ENCODE assay signal across 8 cellular contexts in genomic region chr5:160438316-160439204, GRCh38.
DNase-seq lines count a peak whose midpoint lies in the region; ATAC-seq and TF ChIP-seq lines count a peak whose summit lies in the region.

No MANE protein-coding gene starts in this region.

- H3F3A ChIP-seq in SU-DHL-6 (ENCODE audit: insufficient read depth), result no peaks in the 10 kb centered on the region

- H3K4me3 ChIP-seq in GM12865 (ENCODE audit: low read depth, low read length) (peak overlapping the region; percentile 71), SU-DHL-6 (ENCODE audit: insufficient read depth, low read length, poor library complexity, severe bottlenecking) (peak overlapping the region; percentile 50)

- no peaks in the 10 kb centered on the region for H4K20me1 ChIP-seq in SU-DHL-6 (ENCODE audit: low read depth, low read length)

- H3K36me3 ChIP-seq in SU-DHL-6 (ENCODE audit: low read length), result no peaks in the 10 kb centered on the region

- H3K4me2 ChIP-seq in SU-DHL-6 (ENCODE audit: low read depth, low read length, poor library complexity, severe bottlenecking), result peak overlapping the region; percentile 91

- ATAC-seq in HG02571 (IDR thresholded peaks at IDR 0.05; ENCODE audit: unreplicated experiment), result peak; percentile 36

- H3K27ac ChIP-seq in SU-DHL-6 (ENCODE audit: low read depth, low read length) (peak overlapping the region; percentile 49), angular gyrus (ENCODE audit: low read depth, low read length) (peak overlapping the region; percentile 44)

- H3K79me2 ChIP-seq in SU-DHL-6 (ENCODE audit: insufficient read depth, low read length), result no peaks in the 10 kb centered on the region

- H2AFZ ChIP-seq in SU-DHL-6 (ENCODE audit: low read depth, low read length, severe bottlenecking), result peak overlapping the region; percentile 92

- H3K9me3 ChIP-seq in SU-DHL-6 (ENCODE audit: insufficient read depth, low read length), result no peaks in the 10 kb centered on the region

- DNase-seq in GM12865 (ENCODE audit: low read depth), result peak; percentile 81
- DNase-seq in NAMALWA (ENCODE audit: low spot score), result peak; percentile 89
- DNase-seq in hepatic stellate cell (ENCODE audit: low spot score), result peak; percentile 47
- peak; percentile 71 for DNase-seq in retina
- no peak for DNase-seq in HK-2 (ENCODE audit: unreplicated experiment)

- H3K9ac ChIP-seq in SU-DHL-6 (ENCODE audit: low read length), result peak overlapping the region; percentile 43

- TF ChIP-seq CTCF in GM12865 (IDR thresholded peaks at IDR 0.05; ENCODE audit: insufficient read depth, low read depth, low read length, missing control alignments), result peak; percentile 85
- peak; percentile 87 for TF ChIP-seq CTCF in SU-DHL-6 (IDR thresholded peaks at IDR 0.05; ENCODE audit: insufficient read depth, low read length, poor library complexity, severe bottlenecking)

- H3K9me2 ChIP-seq in SU-DHL-6 (replicated peaks; ENCODE audit: insufficient read depth, low read length), result no peaks in the 10 kb centered on the region

- H3K27me3 ChIP-seq in SU-DHL-6 (ENCODE audit: low read length), result no peaks in the 10 kb centered on the region
